1 cellular context compared by ENCODE assay signal in the genomic region with DNA sequence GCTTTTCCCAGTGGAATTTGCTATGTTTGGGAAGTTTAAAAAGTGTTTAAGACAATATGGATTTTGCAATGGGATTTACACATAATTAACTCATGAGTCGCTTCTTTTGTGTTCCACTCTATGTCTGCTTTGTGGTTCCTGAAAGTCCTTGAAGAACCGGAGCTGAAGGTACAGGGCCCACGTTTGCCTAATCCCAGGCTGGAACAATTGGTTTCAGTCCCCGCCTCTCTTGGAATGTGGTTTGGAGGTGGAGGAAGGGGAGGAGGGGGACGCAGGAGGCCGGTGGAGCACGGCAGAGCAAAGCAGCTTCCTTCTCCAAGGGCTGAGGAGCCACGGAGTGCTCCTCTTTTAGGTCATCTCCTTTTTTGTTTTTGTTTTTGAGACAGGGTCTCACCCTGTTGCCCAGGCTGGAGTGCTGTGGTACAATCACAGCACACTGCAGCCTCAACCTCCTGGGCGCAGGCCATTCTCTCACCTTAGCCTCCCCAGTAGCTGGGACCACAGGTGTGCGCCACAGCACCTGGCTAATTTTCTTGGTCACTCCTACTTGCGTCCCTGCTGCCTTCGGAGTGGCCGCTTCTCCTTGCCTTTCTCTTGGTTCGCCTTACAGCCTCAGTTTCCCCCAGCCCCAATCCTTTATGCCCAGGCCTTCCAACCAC.
A peak's percentile ranks its signal among the peaks of the same experiment; 100 is the strongest.
TF ChIP-seq lines count a peak whose summit lies in the region.

No MANE protein-coding gene starts in this region.

TF ChIP-seq in GM23338, 12 proteins besides CTCF, POLR2A, EP300 and RAD21:
- TF ChIP-seq REST (IDR thresholded peaks at IDR 0.05; ENCODE audit: unreplicated experiment) = no peak
- TF ChIP-seq, protein P1, sequence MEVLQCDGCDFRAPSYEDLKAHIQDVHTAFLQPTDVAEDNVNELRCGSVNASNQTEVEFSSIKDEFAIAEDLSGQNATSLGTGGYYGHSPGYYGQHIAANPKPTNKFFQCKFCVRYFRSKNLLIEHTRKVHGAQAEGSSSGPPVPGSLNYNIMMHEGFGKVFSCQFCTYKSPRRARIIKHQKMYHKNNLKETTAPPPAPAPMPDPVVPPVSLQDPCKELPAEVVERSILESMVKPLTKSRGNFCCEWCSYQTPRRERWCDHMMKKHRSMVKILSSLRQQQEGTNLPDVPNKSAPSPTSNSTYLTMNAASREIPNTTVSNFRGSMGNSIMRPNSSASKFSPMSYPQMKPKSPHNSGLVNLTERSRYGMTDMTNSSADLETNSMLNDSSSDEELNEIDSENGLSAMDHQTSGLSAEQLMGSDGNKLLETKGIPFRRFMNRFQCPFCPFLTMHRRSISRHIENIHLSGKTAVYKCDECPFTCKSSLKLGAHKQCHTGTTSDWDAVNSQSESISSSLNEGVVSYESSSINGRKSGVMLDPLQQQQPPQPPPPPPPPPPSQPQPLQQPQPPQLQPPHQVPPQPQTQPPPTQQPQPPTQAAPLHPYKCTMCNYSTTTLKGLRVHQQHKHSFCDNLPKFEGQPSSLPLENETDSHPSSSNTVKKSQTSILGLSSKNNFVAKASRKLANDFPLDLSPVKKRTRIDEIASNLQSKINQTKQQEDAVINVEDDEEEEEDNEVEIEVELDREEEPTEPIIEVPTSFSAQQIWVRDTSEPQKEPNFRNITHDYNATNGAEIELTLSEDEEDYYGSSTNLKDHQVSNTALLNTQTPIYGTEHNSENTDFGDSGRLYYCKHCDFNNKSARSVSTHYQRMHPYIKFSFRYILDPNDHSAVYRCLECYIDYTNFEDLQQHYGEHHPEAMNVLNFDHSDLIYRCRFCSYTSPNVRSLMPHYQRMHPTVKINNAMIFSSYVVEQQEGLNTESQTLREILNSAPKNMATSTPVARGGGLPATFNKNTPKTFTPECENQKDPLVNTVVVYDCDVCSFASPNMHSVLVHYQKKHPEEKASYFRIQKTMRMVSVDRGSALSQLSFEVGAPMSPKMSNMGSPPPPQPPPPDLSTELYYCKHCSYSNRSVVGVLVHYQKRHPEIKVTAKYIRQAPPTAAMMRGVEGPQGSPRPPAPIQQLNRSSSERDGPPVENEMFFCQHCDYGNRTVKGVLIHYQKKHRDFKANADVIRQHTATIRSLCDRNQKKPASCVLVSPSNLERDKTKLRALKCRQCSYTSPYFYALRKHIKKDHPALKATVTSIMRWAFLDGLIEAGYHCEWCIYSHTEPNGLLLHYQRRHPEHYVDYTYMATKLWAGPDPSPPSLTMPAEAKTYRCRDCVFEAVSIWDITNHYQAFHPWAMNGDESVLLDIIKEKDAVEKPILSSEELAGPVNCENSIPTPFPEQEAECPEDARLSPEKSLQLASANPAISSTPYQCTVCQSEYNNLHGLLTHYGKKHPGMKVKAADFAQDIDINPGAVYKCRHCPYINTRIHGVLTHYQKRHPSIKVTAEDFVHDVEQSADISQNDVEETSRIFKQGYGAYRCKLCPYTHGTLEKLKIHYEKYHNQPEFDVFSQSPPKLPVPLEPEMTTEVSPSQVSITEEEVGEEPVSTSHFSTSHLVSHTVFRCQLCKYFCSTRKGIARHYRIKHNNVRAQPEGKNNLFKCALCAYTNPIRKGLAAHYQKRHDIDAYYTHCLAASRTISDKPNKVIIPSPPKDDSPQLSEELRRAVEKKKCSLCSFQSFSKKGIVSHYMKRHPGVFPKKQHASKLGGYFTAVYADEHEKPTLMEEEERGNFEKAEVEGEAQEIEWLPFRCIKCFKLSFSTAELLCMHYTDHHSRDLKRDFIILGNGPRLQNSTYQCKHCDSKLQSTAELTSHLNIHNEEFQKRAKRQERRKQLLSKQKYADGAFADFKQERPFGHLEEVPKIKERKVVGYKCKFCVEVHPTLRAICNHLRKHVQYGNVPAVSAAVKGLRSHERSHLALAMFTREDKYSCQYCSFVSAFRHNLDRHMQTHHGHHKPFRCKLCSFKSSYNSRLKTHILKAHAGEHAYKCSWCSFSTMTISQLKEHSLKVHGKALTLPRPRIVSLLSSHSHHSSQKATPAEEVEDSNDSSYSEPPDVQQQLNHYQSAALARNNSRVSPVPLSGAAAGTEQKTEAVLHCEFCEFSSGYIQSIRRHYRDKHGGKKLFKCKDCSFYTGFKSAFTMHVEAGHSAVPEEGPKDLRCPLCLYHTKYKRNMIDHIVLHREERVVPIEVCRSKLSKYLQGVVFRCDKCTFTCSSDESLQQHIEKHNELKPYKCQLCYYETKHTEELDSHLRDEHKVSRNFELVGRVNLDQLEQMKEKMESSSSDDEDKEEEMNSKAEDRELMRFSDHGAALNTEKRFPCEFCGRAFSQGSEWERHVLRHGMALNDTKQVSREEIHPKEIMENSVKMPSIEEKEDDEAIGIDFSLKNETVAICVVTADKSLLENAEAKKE (CRISPR knock-in tag; IDR thresholded peaks at IDR 0.05) = peak; percentile 54; the same call in 1 of the 2 replicates
